Comparison of ENCODE assay signal across 12 cellular contexts in the genomic region with DNA sequence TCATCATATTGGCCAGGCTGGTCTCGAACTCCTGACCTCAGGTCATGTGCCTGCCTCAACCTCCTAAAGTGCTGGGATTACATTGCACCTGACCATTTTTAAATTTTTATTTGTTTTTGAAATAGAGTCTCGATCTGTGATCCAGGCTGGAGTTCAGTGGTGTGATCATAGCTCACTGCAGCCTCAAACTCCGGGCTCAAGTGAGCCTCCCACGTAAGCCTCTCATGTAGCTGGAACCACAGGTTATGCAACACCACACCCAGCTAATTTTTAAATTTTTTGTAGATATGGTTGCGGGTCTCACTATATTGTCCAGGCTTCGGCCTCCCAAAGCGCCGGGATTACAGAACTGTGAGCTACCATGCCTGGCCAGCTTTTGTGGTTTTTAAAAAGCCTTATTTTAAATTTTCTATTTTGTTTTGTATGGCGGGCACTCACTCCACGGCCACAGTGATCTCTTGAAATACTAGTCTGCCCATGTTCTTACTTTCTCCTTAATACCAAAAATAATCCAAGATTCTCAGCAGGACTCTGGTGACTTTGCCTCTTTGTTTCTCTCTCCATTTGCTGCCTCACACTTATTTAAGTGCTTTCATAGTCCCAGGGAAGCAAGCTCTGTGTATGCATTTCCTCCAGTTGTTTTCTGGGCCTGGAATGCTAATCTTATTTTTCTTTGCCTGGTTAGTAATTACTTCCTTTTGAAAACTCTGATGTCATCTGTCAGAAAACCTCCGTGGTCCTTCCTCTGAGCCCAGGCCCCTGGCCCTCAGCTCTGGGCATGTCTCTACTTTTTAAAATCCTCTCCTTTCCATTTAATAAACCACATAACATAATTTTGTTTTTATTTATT. TPM values are rescaled to one million over a fixed set of nuclear protein-coding genes. Genes with fewer than 3 reads are reported as not detected.
DNase-seq lines count a peak whose midpoint lies in the region; ATAC-seq and TF ChIP-seq lines count a peak whose summit lies in the region.
"Had no signal": no experiment of that assay in that cellular context is flagged by ENCODE, and none has a peak within 500 bp of the region (broad histone marks: within the 10 kb centered on the region; RNA-seq: fewer than 3 reads in every experiment).

No MANE protein-coding gene starts in this region.

- no peak overlapping the region for H3T11ph ChIP-seq in H9 (ENCODE audit: low read length)

- no peak for ATAC-seq in effector memory CD8-positive, alpha-beta T cell (replicated peaks)
- ATAC-seq in HG03135 (IDR thresholded peaks at IDR 0.05; ENCODE audit: unreplicated experiment) (no peak), HG03521 (IDR thresholded peaks at IDR 0.05; ENCODE audit: unreplicated experiment) (no peak), HG03460 (IDR thresholded peaks at IDR 0.05; ENCODE audit: unreplicated experiment) (no peak)

- H3K4me2 ChIP-seq in neuronal stem cell (ENCODE audit: insufficient read depth, low read length, poor library complexity, severe bottlenecking): no peak overlapping the region
- no peak overlapping the region for H3K4me2 ChIP-seq in H9 (ENCODE audit: insufficient read depth, insufficient read length, low read length)

- no CpG with 5 or more reads among the region's 11 CpGs for WGBS in neuronal stem cell (ENCODE audit: extremely low coverage in 2 of 2, insufficient read length in 2 of 2, insufficient replicate concordance in 1 of 2), 2 donors
- no CpG with 5 or more reads among the region's 11 CpGs for WGBS in H9 (ENCODE audit: extremely low coverage, insufficient read length, low lambda C conversion rate)

- H3K27me3 Mint-ChIP-seq in effector memory CD8-positive, alpha-beta T cell: no peaks in the 10 kb centered on the region
- H3K27me3 Mint-ChIP-seq in H9 (ENCODE audit: low read depth): peaks cover 16% of the 10 kb centered on the region

- H4K91ac ChIP-seq in neuronal stem cell (ENCODE audit: low read depth, low read length, poor library complexity) (no peak overlapping the region), H9 (ENCODE audit: insufficient read length, low read depth, low read length) (no peak overlapping the region)

- no peak overlapping the region for H2BK120ac ChIP-seq in neuronal stem cell (ENCODE audit: low read depth, low read length)
- H2BK120ac ChIP-seq in H9 (ENCODE audit: low read depth, low read length, poor library complexity, severe bottlenecking): no peak overlapping the region

- H3K36me3 ChIP-seq in ACC112 (ENCODE audit: insufficient read depth, low read length) (no peaks in the 10 kb centered on the region), neuronal stem cell (replicated peaks in 1 of 2; ENCODE audit: control insufficient read depth in 2 of 2, insufficient read depth in 2 of 2, low read length in 2 of 2) (no peaks in the 10 kb centered on the region)

- H4K8ac ChIP-seq in neuronal stem cell (ENCODE audit: low read depth, low read length) (no peak overlapping the region), H9 (replicated peaks; ENCODE audit: insufficient read length, low read depth, low read length) (no peak overlapping the region)

- H3K23me2 ChIP-seq in H9 (ENCODE audit: insufficient read length, low read depth, low read length, poor library complexity, severe bottlenecking): peaks cover 9% of the 10 kb centered on the region

- H3K23ac ChIP-seq in neuronal stem cell (ENCODE audit: low read depth, low read length, poor library complexity) (no peak overlapping the region), H9 (ENCODE audit: insufficient read length, low read depth, low read length) (no peak overlapping the region)

- peaks cover 14% of the 10 kb centered on the region for H3K4me1 ChIP-seq in ACC112 (ENCODE audit: control insufficient read depth, insufficient read depth, low read length, unreplicated experiment)
- peaks cover 0 to 3% of the 10 kb centered on the region in 2 donors for H3K4me1 ChIP-seq in neuronal stem cell (ENCODE audit: control insufficient read depth in 2 of 2, insufficient read depth in 1 of 2, low read depth in 1 of 2, low read length in 2 of 2)
- H3K4me1 ChIP-seq in H9 (ENCODE audit: insufficient read depth, low read length): no peaks in the 10 kb centered on the region

- H3K4me3 ChIP-seq in ACC112 (ENCODE audit: low read depth, low read length): no peak overlapping the region
- H3K4me3 ChIP-seq in neuronal stem cell (ENCODE audit: low read length in 2 of 2): no peak overlapping the region

- H2BK5ac ChIP-seq in neuronal stem cell (ENCODE audit: low read length): no peak overlapping the region
- H2BK5ac ChIP-seq in H9 (ENCODE audit: insufficient read length, low read length): no peak overlapping the region

- H3K14ac ChIP-seq in neuronal stem cell (ENCODE audit: low read length): no peak overlapping the region
- H3K14ac ChIP-seq in H9 (ENCODE audit: insufficient read depth, low read length): no peak overlapping the region

- H3K4ac ChIP-seq in neuronal stem cell (ENCODE audit: low read length) (no peak overlapping the region), H9 (ENCODE audit: low read depth, low read length) (no peak overlapping the region)

- peak overlapping the region; percentile 91 to 94 for H3K27ac Mint-ChIP-seq in effector memory CD8-positive, alpha-beta T cell
- no peak overlapping the region for H3K27ac Mint-ChIP-seq in H9

- H3K79me2 ChIP-seq in ACC112 (ENCODE audit: control insufficient read depth, insufficient read depth, low read length, unreplicated experiment) (no peaks in the 10 kb centered on the region), H9 (ENCODE audit: insufficient read depth, low read length) (no peaks in the 10 kb centered on the region)

- H3K9me3 Mint-ChIP-seq in effector memory CD8-positive, alpha-beta T cell: no peaks in the 10 kb centered on the region
- H3K9me3 Mint-ChIP-seq in H9: peaks cover 2% of the 10 kb centered on the region in 2 experiments; a peak in 2 of 5 replicates

- H3K79me1 ChIP-seq in neuronal stem cell (ENCODE audit: low read depth, low read length): no peaks in the 10 kb centered on the region
- no peaks in the 10 kb centered on the region for H3K79me1 ChIP-seq in H9 (ENCODE audit: insufficient read depth, low read depth, low read length, poor library complexity, severe bottlenecking)

- H2BK20ac ChIP-seq in H9 (ENCODE audit: low read depth, low read length, poor library complexity, severe bottlenecking): no peak overlapping the region

- H2BK12ac ChIP-seq in neuronal stem cell (ENCODE audit: low read length): no peak overlapping the region
- no peak overlapping the region for H2BK12ac ChIP-seq in H9 (ENCODE audit: insufficient read length, low read depth, low read length)

- no peak overlapping the region for H3K4me3 Mint-ChIP-seq in effector memory CD8-positive, alpha-beta T cell
- no peak overlapping the region; a peak in 1 of 5 replicates for H3K4me3 Mint-ChIP-seq in H9

- no peak overlapping the region for H3K18ac ChIP-seq in neuronal stem cell (ENCODE audit: low read length)
- no peak overlapping the region for H3K18ac ChIP-seq in H9 (ENCODE audit: insufficient read length, low read depth, low read length)

- in situ Hi-C loops in KBM-7 (cut with MboI; ENCODE audit: low pct_unique_long_range_greater_than_20kb, low sequenced_read_pairs): no loop called here

- no peak overlapping the region for H2BK15ac ChIP-seq in neuronal stem cell (ENCODE audit: low read length)
- H2BK15ac ChIP-seq in H9 (ENCODE audit: low read depth, low read length): no peak overlapping the region

- TF ChIP-seq CTCF in H9 (conservative IDR thresholded peaks at IDR 0.05): no peak

- H4K5ac ChIP-seq in H9 (ENCODE audit: insufficient read length, low read depth, low read length): no peak overlapping the region

- H3K27me3 ChIP-seq in ACC112 (ENCODE audit: insufficient read depth, low read length) (no peaks in the 10 kb centered on the region), neuronal stem cell (ENCODE audit: control insufficient read depth in 3 of 3, insufficient read depth in 3 of 3, low read depth in 1 of 3, low read length in 3 of 3) (peaks cover 0 to 9% (median 5%) of the 10 kb centered on the region in 3 experiments), H9 (ENCODE audit: insufficient read depth, low read length) (no peaks in the 10 kb centered on the region; the same call in 1 of the 2 replicates)

- H2AK5ac ChIP-seq in neuronal stem cell (ENCODE audit: low read depth, low read length): no peak overlapping the region
- no peak overlapping the region for H2AK5ac ChIP-seq in H9 (ENCODE audit: insufficient read length, low read length)

- H4K20me1 ChIP-seq in H9 (ENCODE audit: control insufficient read depth, insufficient read depth, insufficient read length): no peaks in the 10 kb centered on the region

- H3K27ac ChIP-seq in ACC112 (ENCODE audit: low read depth, low read length): peak overlapping the region; percentile 93; the same call in 1 of the 2 replicates
- no peak overlapping the region for H3K27ac ChIP-seq in neuronal stem cell (replicated peaks; ENCODE audit: low read length)
- no peak overlapping the region for H3K27ac ChIP-seq in H9 (ENCODE audit: insufficient read length, low read depth, low read length)
- H3K27ac ChIP-seq: C4-2B had no signal

- H3K36me3 Mint-ChIP-seq in effector memory CD8-positive, alpha-beta T cell (ENCODE audit: insufficient read depth): peaks cover 25% of the 10 kb centered on the region
- peaks cover 0 to 3% (median 3%) of the 10 kb centered on the region in 3 experiments; a peak in 3 of 7 replicates for H3K36me3 Mint-ChIP-seq in H9 (ENCODE audit: insufficient read depth in 1 of 3, low read depth in 3 of 3)

- DNase-seq in KBM-7 (peak; percentile 66), neuronal stem cell (ENCODE audit: low spot score) (no peak), H9 (no peak)
- no peak for DNase-seq in effector memory CD8-positive, alpha-beta T cell
- DNase-seq: activated CD8-positive, alpha-beta memory T cell treated with anti-CD3 and anti-CD28 coated beads, Interleukin-2, amount 50 U/mL, for 4 hours; NCI-H187 treated with DMSO at 0.1 percent for 48 hours; SHP77 had no signal

- no peaks in the 10 kb centered on the region for H3K9me3 ChIP-seq in neuronal stem cell (replicated peaks in 1 of 2; ENCODE audit: control insufficient read depth in 2 of 2, insufficient read depth in 1 of 2, low read depth in 1 of 2, low read length in 2 of 2)
- H3K9me3 ChIP-seq in H9 (ENCODE audit: control insufficient read depth, low read depth, low read length): no peaks in the 10 kb centered on the region

- H3K9ac ChIP-seq in neuronal stem cell (ENCODE audit: low read depth, low read length, poor library complexity) (no peak overlapping the region), H9 (ENCODE audit: extremely low read depth, insufficient read length, low read length) (no peak overlapping the region)

- H2AFZ ChIP-seq in ACC112 (ENCODE audit: low read length, unreplicated experiment): peak overlapping the region; percentile 12
- H2AFZ ChIP-seq in neuronal stem cell (ENCODE audit: low read length): peak overlapping the region; percentile 34
- no peak overlapping the region for H2AFZ ChIP-seq in H9 (ENCODE audit: low read length)

- H3K4me1 Mint-ChIP-seq in effector memory CD8-positive, alpha-beta T cell (ENCODE audit: low read depth in 2 of 2): peaks cover 10% of the 10 kb centered on the region in 2 donors
- peaks cover 9 to 11% of the 10 kb centered on the region in 2 experiments for H3K4me1 Mint-ChIP-seq in H9

- H3K56ac ChIP-seq in H9 (ENCODE audit: insufficient read length, low read depth, low read length): no peak overlapping the region

RNA-seq across cellular contexts. Expression of gene DRAM1, which starts 2.0 kb away (rescaled TPM):
- 4.8 TPM for polyA plus RNA-seq in neuronal stem cell (2013, experiment 1 of 2)
- polyA plus RNA-seq in neuronal stem cell (2013, experiment 2 of 2): 4.6 TPM
- total RNA-seq in H9 (2021): 6.3 and 6.5 TPM in 2 replicates

RNA-seq across cellular contexts. Expression of gene GNPTAB, which starts 44.6 kb away (rescaled TPM):
- polyA plus RNA-seq in neuronal stem cell (2013, experiment 1 of 2): 12.4 TPM
- 13.2 TPM for polyA plus RNA-seq in neuronal stem cell (2013, experiment 2 of 2)
- total RNA-seq in H9 (2021): 42.8 and 44.3 TPM in 2 replicates

Comparison
In these comparisons a context has a peak if more than half of its experiments do, and no peak if none do; other contexts are left out.
1. H3K27ac Mint-ChIP-seq: peak in effector memory CD8-positive, alpha-beta T cell (2 of 2); none in H9 (0 of 3).